In the genomic region with DNA sequence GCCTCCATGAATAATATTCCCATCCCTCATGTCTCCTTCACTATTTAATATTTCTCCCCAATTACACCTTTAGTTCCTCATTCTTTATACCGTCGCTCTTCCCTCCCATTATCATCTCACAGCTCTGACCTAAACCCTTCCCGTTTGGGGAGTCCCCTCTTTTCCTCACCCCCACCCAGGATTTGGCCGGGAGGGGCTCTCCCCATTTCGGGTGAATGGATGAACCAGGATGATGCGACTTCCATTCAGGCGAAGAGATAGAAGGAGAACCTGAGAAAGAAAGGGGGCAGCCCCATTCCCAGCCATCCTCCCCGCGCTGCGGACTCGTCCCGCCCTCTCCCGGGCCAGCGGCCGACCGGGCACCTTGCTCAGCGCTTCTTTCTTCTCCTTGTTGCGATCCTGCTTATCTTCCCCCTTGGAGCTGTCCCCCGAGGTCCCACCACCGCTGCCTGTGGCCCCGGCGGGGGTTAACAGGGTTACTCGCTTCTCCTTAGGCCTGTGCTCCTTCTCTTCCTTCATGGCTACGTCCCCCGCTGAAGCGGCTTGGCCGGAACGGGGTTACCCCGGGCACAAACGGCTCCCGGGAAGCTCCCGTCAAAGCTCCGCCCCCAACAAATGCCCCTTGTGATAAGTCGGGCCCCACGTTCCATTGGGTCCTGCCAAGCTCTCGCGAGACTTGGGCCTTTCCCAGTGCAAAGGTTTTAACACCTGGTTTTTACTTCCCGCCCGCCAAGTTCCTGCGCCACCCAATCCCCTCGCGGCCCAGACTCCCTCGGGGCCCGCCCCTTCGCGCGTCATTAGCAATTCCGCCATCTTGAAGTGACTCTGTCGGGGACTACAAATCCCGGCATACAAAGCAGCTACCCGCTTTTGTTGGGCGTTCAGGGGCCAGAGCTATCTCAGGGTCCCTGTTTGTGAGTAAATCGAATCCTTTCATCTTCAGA, we compare ENCODE assay signal across 8 cellular contexts.
DNase-seq lines count a peak whose midpoint lies in the region; ATAC-seq, FAIRE-seq and TF ChIP-seq lines count a peak whose summit lies in the region.

A gene with protein sequence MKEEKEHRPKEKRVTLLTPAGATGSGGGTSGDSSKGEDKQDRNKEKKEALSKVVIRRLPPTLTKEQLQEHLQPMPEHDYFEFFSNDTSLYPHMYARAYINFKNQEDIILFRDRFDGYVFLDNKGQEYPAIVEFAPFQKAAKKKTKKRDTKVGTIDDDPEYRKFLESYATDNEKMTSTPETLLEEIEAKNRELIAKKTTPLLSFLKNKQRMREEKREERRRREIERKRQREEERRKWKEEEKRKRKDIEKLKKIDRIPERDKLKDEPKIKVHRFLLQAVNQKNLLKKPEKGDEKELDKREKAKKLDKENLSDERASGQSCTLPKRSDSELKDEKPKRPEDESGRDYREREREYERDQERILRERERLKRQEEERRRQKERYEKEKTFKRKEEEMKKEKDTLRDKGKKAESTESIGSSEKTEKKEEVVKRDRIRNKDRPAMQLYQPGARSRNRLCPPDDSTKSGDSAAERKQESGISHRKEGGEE (minus strand): TSS at position 554 of the 944 bp plus-strand sequence. CDS start 35 bp downstream, at position 519.

- ATAC-seq in GM19025 (IDR thresholded peaks at IDR 0.05; ENCODE audit: low read depth, unreplicated experiment), result peak; percentile 95
- peak; percentile 98 for ATAC-seq in HG03342 (IDR thresholded peaks at IDR 0.05; ENCODE audit: unreplicated experiment)
- peak; percentile 98 to 99 for ATAC-seq in activated CD4-positive, CD25-positive, alpha-beta regulatory T cell treated with anti-CD3 and anti-CD28 coated beads, Interleukin-2, amount 50 U/mL, for 24 hours

- FAIRE-seq in islet of Langerhans (lab: Jason Lieb, UNC), result peak; percentile 94

- DNase-seq in AG09309 (ENCODE audit: low read depth) (peak; percentile 94), NCI-H446 (lab: John Stamatoyannopoulos, UW) (peak; percentile 92 to 97), cerebellar cortex (ENCODE audit: low spot score) (peak; percentile 98)
- DNase-seq in stimulated activated CD4-positive, alpha-beta T cell treated with anti-CD3 and anti-CD28 coated beads, Interleukin-12 subunit alpha, Interleukin-12 subunit beta, amount 100 ng/mL, for 4 hours, result peak; percentile 87

- TF ChIP-seq CTCF in AG09309 (IDR thresholded peaks at IDR 0.05; ENCODE audit: control insufficient read depth, insufficient read depth, low read depth, low read length, missing control alignments), result no peak

- H3K4me3 ChIP-seq in AG09309 (ENCODE audit: control insufficient read depth, low read depth, low read length), result peak within 1 kb of the TSS; percentile 59

Comparison
In these comparisons a context has a peak if more than half of its experiments do, and no peak if none do; other contexts are left out.
1. Peak in every context shown above with its lines: DNase-seq, ATAC-seq and H3K4me3 ChIP-seq.